Comparison of ENCODE assay signal across 8 cellular contexts in the genomic region with DNA sequence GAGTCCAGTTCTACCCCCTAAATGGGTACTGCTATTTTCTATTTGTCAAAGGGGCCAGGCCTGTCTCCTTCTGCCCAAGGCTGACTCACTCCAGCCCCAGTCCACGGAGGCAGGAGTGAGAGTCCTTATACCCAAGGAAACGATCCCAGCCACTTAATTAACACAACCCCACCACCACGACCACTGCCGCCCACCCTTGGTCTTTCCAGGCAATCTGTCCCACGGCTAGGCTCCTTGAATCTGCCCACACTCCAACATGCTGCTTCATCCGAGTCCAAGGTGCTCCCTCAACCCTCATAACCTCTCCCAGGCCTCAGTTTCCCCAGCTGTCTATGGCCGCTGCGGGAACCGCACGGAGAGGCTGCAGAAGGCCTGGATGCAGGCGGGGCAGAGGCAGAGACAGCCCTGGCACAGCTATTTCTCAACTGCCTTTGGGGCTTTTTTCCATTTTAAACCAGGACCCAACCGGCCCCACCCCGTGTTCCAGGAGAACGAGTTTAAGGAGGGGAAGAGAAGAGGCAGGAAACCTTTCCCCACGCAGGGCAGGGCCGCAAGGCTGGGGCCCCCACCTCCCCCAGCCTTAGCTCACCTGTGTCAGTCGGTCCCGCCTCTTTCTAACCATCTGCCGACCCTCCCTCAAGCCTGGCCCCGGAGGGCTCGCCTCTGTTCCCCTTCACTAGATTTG. TPM values are rescaled to one million over a fixed set of nuclear protein-coding genes. Genes with fewer than 3 reads are reported as not detected.
A peak's percentile ranks its signal among the peaks of the same experiment; 100 is the strongest.
DNase-seq lines count a peak whose midpoint lies in the region; ATAC-seq and TF ChIP-seq lines count a peak whose summit lies in the region.

No MANE protein-coding gene starts in this region.

- H4K20me1 ChIP-seq in DND-41 (ENCODE audit: insufficient read depth, low read length): no peaks in the 10 kb centered on the region; the same call in 1 of the 2 replicates

- DNase-seq in DND-41 (no peak), SK-N-MC (ENCODE audit: low read depth, low spot score) (no peak), foreskin fibroblast (peak in 1 of 2 donors; percentile 46), trophoblast cell (peak in 1 of 2 donors; percentile 50), dedifferentiated amniotic fluid mesenchymal stem cell (ENCODE audit: extremely low spot score) (no peak), NCI-H748 (lab: John Stamatoyannopoulos, UW; ENCODE audit: unreplicated experiment) (no peak), NCI-H524 (lab: John Stamatoyannopoulos, UW) (no peak)

- H3K36me3 ChIP-seq in DND-41 (ENCODE audit: insufficient read depth, low read length) (peaks cover 36% of the 10 kb centered on the region), SK-N-MC (ENCODE audit: insufficient read depth, low read length) (peaks cover 16% of the 10 kb centered on the region; the same call in 1 of the 2 replicates), trophoblast cell (ENCODE audit: control insufficient read depth in 1 of 2, insufficient read depth in 2 of 2, low read length in 2 of 2) (peaks cover 9% of the 10 kb centered on the region in 2 experiments)

- H3K9ac ChIP-seq in DND-41 (ENCODE audit: low read depth, low read length) (peak overlapping the region; percentile 74), SK-N-MC (ENCODE audit: insufficient read length) (peak overlapping the region; percentile 71), trophoblast cell (ENCODE audit: low read length) (no peak overlapping the region)

- H4K8ac ChIP-seq in trophoblast cell (ENCODE audit: low read depth, low read length): peak overlapping the region; percentile 88

- H2AK5ac ChIP-seq in trophoblast cell (ENCODE audit: low read length): peak overlapping the region; percentile 35

- peaks cover 5% of the 10 kb centered on the region for H3K79me1 ChIP-seq in trophoblast cell (ENCODE audit: low read length)

- TF ChIP-seq CTCF in DND-41 (IDR thresholded peaks at IDR 0.05; ENCODE audit: borderline replicate concordance, extremely low read depth, low read length, poor library complexity, severe bottlenecking): no peak
- TF ChIP-seq CTCF in foreskin fibroblast (IDR thresholded peaks at IDR 0.05; ENCODE audit: low read depth, low read length): no peak

- H3K4me1 ChIP-seq in DND-41 (ENCODE audit: insufficient read depth, low read length) (peaks cover 27% of the 10 kb centered on the region), trophoblast cell (ENCODE audit: control insufficient read depth in 1 of 2, insufficient read depth in 2 of 2, low read length in 2 of 2) (peaks cover 6 to 11% of the 10 kb centered on the region in 2 experiments)

- H3K27me3 ChIP-seq in DND-41 (ENCODE audit: insufficient read depth, low read length, poor library complexity) (no peaks in the 10 kb centered on the region), trophoblast cell (ENCODE audit: insufficient read depth, low read length) (no peaks in the 10 kb centered on the region)

- H2BK120ac ChIP-seq in trophoblast cell (ENCODE audit: insufficient read depth, low read length, poor library complexity): peak overlapping the region; percentile 68

- H2AFZ ChIP-seq in DND-41 (ENCODE audit: low read depth, low read length): peak overlapping the region; percentile 68
- H2AFZ ChIP-seq in trophoblast cell (ENCODE audit: insufficient read depth, low read length, poor library complexity): peak overlapping the region; percentile 75

- no peak overlapping the region for H3K23ac ChIP-seq in trophoblast cell (ENCODE audit: low read length)

- peaks cover 13% of the 10 kb centered on the region for H3K79me2 ChIP-seq in DND-41 (ENCODE audit: insufficient read depth, low read length)
- peaks cover 4% of the 10 kb centered on the region for H3K79me2 ChIP-seq in trophoblast cell (ENCODE audit: control insufficient read depth, insufficient read depth, low read length, poor library complexity)

- peak overlapping the region; percentile 47 for H3K14ac ChIP-seq in trophoblast cell (ENCODE audit: low read length)

- WGBS in trophoblast cell (ENCODE audit: extremely low coverage, insufficient coverage, insufficient read length): no CpG with 5 or more reads among the region's 21 CpGs

- peak overlapping the region; percentile 69 for H3K18ac ChIP-seq in trophoblast cell (ENCODE audit: low read length)

- H3K9me3 ChIP-seq in DND-41 (ENCODE audit: insufficient read depth, low read length, severe bottlenecking): no peaks in the 10 kb centered on the region
- H3K9me3 ChIP-seq in SK-N-MC (ENCODE audit: low read depth, low read length): no peaks in the 10 kb centered on the region
- peaks cover 2% of the 10 kb centered on the region for H3K9me3 ChIP-seq in trophoblast cell (ENCODE audit: insufficient read depth, low read depth, low read length)

- no peak overlapping the region for H2BK5ac ChIP-seq in trophoblast cell (ENCODE audit: low read depth, low read length, poor library complexity)

- H3K4me2 ChIP-seq in DND-41 (ENCODE audit: insufficient read depth, low read length) (peak overlapping the region; percentile 84), trophoblast cell (ENCODE audit: low read length) (peak overlapping the region; percentile 95)

- ATAC-seq in DND-41 (ENCODE audit: insufficient read depth, low read depth): no peak
- ATAC-seq in activated CD4-positive, CD25-positive, alpha-beta regulatory T cell treated with anti-CD3 and anti-CD28 coated beads, Interleukin-2, amount 50 U/mL, for 24 hours: no peak

- peak overlapping the region; percentile 39 for H3K4ac ChIP-seq in trophoblast cell (ENCODE audit: low read depth, low read length)

- no peak overlapping the region for H2BK12ac ChIP-seq in trophoblast cell (ENCODE audit: low read length)

- peak overlapping the region; percentile 62 to 64 for H3K4me3 ChIP-seq in DND-41 (ENCODE audit: low read depth in 1 of 2, low read length in 2 of 2)
- peak overlapping the region; percentile 83 for H3K4me3 ChIP-seq in SK-N-MC
- peak overlapping the region; percentile 54 to 66 for H3K4me3 ChIP-seq in foreskin fibroblast (ENCODE audit: low read depth in 1 of 2, low read length in 2 of 2)
- H3K4me3 ChIP-seq in trophoblast cell (ENCODE audit: low read depth, low read length): peak overlapping the region; percentile 89

- H4K91ac ChIP-seq in trophoblast cell (ENCODE audit: low read depth, low read length): peak overlapping the region; percentile 53

- peak overlapping the region; percentile 80 for H4K12ac ChIP-seq in trophoblast cell (ENCODE audit: low read depth, low read length)

- H3K27ac ChIP-seq in DND-41 (ENCODE audit: low read length) (peak overlapping the region; percentile 74), SK-N-MC (no peak overlapping the region), trophoblast cell (ENCODE audit: low read depth, low read length) (no peak overlapping the region)

RNA-seq across cellular contexts. Expression of a gene that starts 0.7 kb away (rescaled TPM):
- 12.5 and 13.0 TPM in 2 replicates for polyA plus RNA-seq in trophoblast cell (2013)

RNA-seq across cellular contexts. Expression of a gene that starts 7.4 kb away (rescaled TPM):
- polyA plus RNA-seq in trophoblast cell (2013): 42.9 and 43.7 TPM in 2 replicates

RNA-seq across cellular contexts. Expression of a gene that starts 7.6 kb away (rescaled TPM):
- polyA plus RNA-seq in trophoblast cell (2013): 8.3 and 9.9 TPM in 2 replicates

RNA-seq across cellular contexts. Expression of a gene that starts 16.5 kb away (rescaled TPM):
- polyA plus RNA-seq in trophoblast cell (2013): 3.7 and 3.9 TPM in 2 replicates

RNA-seq across cellular contexts. Expression of a gene that starts 35.8 kb away (rescaled TPM):
- 3.2 and 3.6 TPM in 2 replicates for polyA plus RNA-seq in trophoblast cell (2013)
